Comparison of ENCODE assay signal across 28 cellular contexts in the genomic region with DNA sequence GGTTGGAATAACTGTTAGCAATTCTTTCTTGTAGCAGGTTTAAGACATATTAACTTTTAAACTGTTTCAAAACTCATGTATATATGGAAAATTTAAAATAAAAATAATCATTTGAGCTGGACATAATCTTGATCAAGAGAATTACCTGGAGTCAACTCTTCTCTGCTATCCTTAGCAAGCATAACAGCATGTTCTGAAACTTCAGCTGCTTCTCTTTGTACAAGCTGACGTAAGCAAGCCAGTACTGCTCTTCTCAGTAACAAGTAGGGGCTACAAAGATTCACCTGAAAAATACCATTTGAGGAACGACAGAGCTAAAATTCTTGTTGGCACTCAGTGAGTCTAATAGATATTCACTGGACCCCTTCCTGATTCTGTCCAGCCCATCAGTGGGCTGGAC.
"Had no signal": no experiment of that assay in that cellular context is flagged by ENCODE, and none has a peak within 500 bp of the region (broad histone marks: within the 10 kb centered on the region; RNA-seq: fewer than 3 reads in every experiment).

No MANE protein-coding gene starts in this region.

- H3K27me3 ChIP-seq: adrenal gland, body of pancreas, breast epithelium, SJSA1 had no signal

- H3K27ac Mint-ChIP-seq: activated CD4-positive, alpha-beta T cell treated with anti-CD3 and anti-CD28 coated beads, Interleukin-2, amount 10 ng/mL, durations not matched to agents 24 days and 14 days; activated CD8-positive, alpha-beta T cell treated with anti-CD3 and anti-CD28 coated beads for 36 hours; activated naive CD4-positive, alpha-beta T cell treated with anti-CD3 and anti-CD28 coated beads, Interleukin-2, amount 50 U/mL, for 24 hours; activated T-cell treated with anti-CD3 and anti-CD28 coated beads, Interleukin-2, amount 50 U/mL, for 72 hours; activated T-helper 2 cell treated with anti-CD3 and anti-CD28 coated beads, Interferon-gamma antibody, Interleukin-2, Interleukin-4, amounts not matched to agents 10 μg/mL and 5 μg/mL and 100 μg/mL, durations not matched to agents 14 hours and 24 hours and 36 hours; T-helper 1 cell treated with Interleukin-12 subunit alpha and Interleukin-12 subunit beta and Interleukin-4 antibody, amounts not matched to agents 30 μg/mL and 1 μg/mL, for 36 hours; T-helper 2 cell treated with Interferon-gamma antibody and Interleukin-4, amounts not matched to agents 5 μg/mL and 100 μg/mL, for 36 hours had no signal

- H3K9me2 ChIP-seq: SK-N-SH had no signal

- H3K27me3 Mint-ChIP-seq: activated CD4-positive, alpha-beta T cell treated with anti-CD3 and anti-CD28 coated beads, Interleukin-2, amount 10 ng/mL, durations not matched to agents 24 days and 14 days; activated CD8-positive, alpha-beta T cell treated with anti-CD3 and anti-CD28 coated beads for 36 hours; activated naive CD4-positive, alpha-beta T cell treated with anti-CD3 and anti-CD28 coated beads, Interleukin-2, amount 50 U/mL, for 24 hours had no signal

- H3K4me1 ChIP-seq: breast epithelium had no signal

- H3K4me1 Mint-ChIP-seq: activated CD4-positive, alpha-beta T cell treated with anti-CD3 and anti-CD28 coated beads, Interleukin-2, amount 10 ng/mL, durations not matched to agents 24 days and 14 days; activated naive CD4-positive, alpha-beta T cell treated with anti-CD3 and anti-CD28 coated beads, Interleukin-2, amount 50 U/mL, for 24 hours had no signal

- H3K27ac ChIP-seq: adrenal gland, body of pancreas, breast epithelium, SJSA1 had no signal

- H3K36me3 ChIP-seq: breast epithelium had no signal

- H3K4me3 ChIP-seq: adrenal gland, body of pancreas, breast epithelium, SJSA1 had no signal

- H3K9ac ChIP-seq: SK-N-SH had no signal

- H3K4me3 Mint-ChIP-seq: activated CD4-positive, alpha-beta T cell treated with anti-CD3 and anti-CD28 coated beads, Interleukin-2, amount 10 ng/mL, durations not matched to agents 24 days and 14 days; activated CD8-positive, alpha-beta T cell treated with anti-CD3 and anti-CD28 coated beads for 36 hours; activated naive CD4-positive, alpha-beta T cell treated with anti-CD3 and anti-CD28 coated beads, Interleukin-2, amount 50 U/mL, for 24 hours; activated T-cell treated with anti-CD3 and anti-CD28 coated beads, Interleukin-2, amount 50 U/mL, for 72 hours; T-helper 1 cell treated with Interleukin-12 subunit alpha and Interleukin-12 subunit beta and Interleukin-4 antibody, amounts not matched to agents 30 μg/mL and 1 μg/mL, for 36 hours; T-helper 2 cell treated with Interferon-gamma antibody and Interleukin-4, amounts not matched to agents 5 μg/mL and 100 μg/mL, for 36 hours had no signal

- ATAC-seq: activated CD8-positive, alpha-beta T cell treated with anti-CD3 and anti-CD28 coated beads for 36 hours; activated T-cell treated with anti-CD3 and anti-CD28 coated beads, Interleukin-2, amount 50 U/mL, for 72 hours; body of pancreas had no signal

- DNase-seq: activated CD4-positive, alpha-beta T cell treated with anti-CD3 and anti-CD28 coated beads, Interleukin-2, amount 10 ng/mL, durations not matched to agents 24 days and 14 days; activated CD4-positive, alpha-beta T cell treated with anti-CD3 and anti-CD28 coated beads, Interleukin-2, amount 50 U/mL, for 4 hours; activated CD8-positive, alpha-beta T cell treated with anti-CD3 and anti-CD28 coated beads for 36 hours; activated gamma-delta T cell; activated naive CD4-positive, alpha-beta T cell treated with Interleukin-2 at 50 U/mL for 16 hours; activated T-cell treated with anti-CD3 and anti-CD28 coated beads, Interleukin-2, amount 50 U/mL, for 1 hour; activated T-cell treated with anti-CD3 and anti-CD28 coated beads, Interleukin-2, amount 50 U/mL, for 72 hours; adrenal gland; body of pancreas; KG1; MM.1S; NCI-H1092; NCI-H1436 treated with DMSO at 0.1 percent for 48 hours; NCI-H1694 treated with DMSO at 0.1 percent for 48 hours; NCI-H2029; NCI-H345; NCI-H510A; NCI-H526; NCI-H748 treated with DMSO at 0.1 percent for 48 hours; NK-92 treated with Interleukin-12 subunit alpha and Interleukin-12 subunit beta, amount 100 ng/mL, for 24 hours; SHP77; SK-N-SH had no signal

- H3K9me3 ChIP-seq: adrenal gland, body of pancreas, breast epithelium, SJSA1, SK-N-SH had no signal

- H3K9me3 Mint-ChIP-seq: activated CD4-positive, alpha-beta T cell treated with anti-CD3 and anti-CD28 coated beads, Interleukin-2, amount 10 ng/mL, durations not matched to agents 24 days and 14 days; activated CD8-positive, alpha-beta T cell treated with anti-CD3 and anti-CD28 coated beads for 36 hours; activated naive CD4-positive, alpha-beta T cell treated with anti-CD3 and anti-CD28 coated beads, Interleukin-2, amount 50 U/mL, for 24 hours; activated T-cell treated with anti-CD3 and anti-CD28 coated beads, Interleukin-2, amount 50 U/mL, for 72 hours had no signal

- H3K4me2 ChIP-seq: SK-N-SH had no signal
